17 cellular contexts compared by ENCODE assay signal in genomic region chr2:229835601-229836283, GRCh38.
A peak's percentile ranks its signal among the peaks of the same experiment; 100 is the strongest.
DNase-seq lines count a peak whose midpoint lies in the region; ATAC-seq and TF ChIP-seq lines count a peak whose summit lies in the region.
"Had no signal": no experiment of that assay in that cellular context is flagged by ENCODE, and none has a peak within 500 bp of the region (broad histone marks: within the 10 kb centered on the region; RNA-seq: fewer than 3 reads in every experiment).

No MANE protein-coding gene starts in this region.

- no peaks in the 10 kb centered on the region for H3K9me3 ChIP-seq in mesenchymal stem cell (ENCODE audit: control insufficient read depth, low read length)
- H3K9me3 ChIP-seq: A549 had no signal

- no peak overlapping the region for H4K91ac ChIP-seq in mesenchymal stem cell (ENCODE audit: low read length)

- H3K9ac ChIP-seq in mesenchymal stem cell (ENCODE audit: low read length): no peak overlapping the region

- DNase-seq in activated CD4-positive, alpha-beta T cell treated with anti-CD3 and anti-CD28 coated beads, Interleukin-2, amount 10 ng/mL, durations not matched to agents 24 days and 14 days: no peak
- no peak for DNase-seq in activated CD4-positive, alpha-beta T cell treated with anti-CD3 and anti-CD28 coated beads, Interleukin-2, amount 50 U/mL, for 4 hours
- DNase-seq in GM04504 (ENCODE audit: low read depth) (peak; percentile 52), amniotic epithelial cell (ENCODE audit: low read depth) (peak; percentile 65), mesenchymal stem cell (peak; percentile 95), NCI-H2029 treated with DMSO at 0.1 percent for 48 hours (lab: John Stamatoyannopoulos, UW) (no peak), CD14-positive monocyte (ENCODE audit: low spot score) (no peak)
- DNase-seq: dorsolateral prefrontal cortex, H7, left colon, NCI-H524 treated with DMSO at 0.1 percent for 48 hours, nephron progenitor cell had no signal

- no peak overlapping the region for H3K14ac ChIP-seq in mesenchymal stem cell (ENCODE audit: low read length in 2 of 2)

- no peak overlapping the region for H3K4me2 ChIP-seq in mesenchymal stem cell (ENCODE audit: low read length, poor library complexity, severe bottlenecking)
- H3K4me2 ChIP-seq: A549 had no signal

- no peak overlapping the region for H3K18ac ChIP-seq in mesenchymal stem cell (ENCODE audit: low read depth in 1 of 2, low read length in 2 of 2)

- H3K27ac Mint-ChIP-seq in activated CD4-positive, alpha-beta T cell treated with anti-CD3 and anti-CD28 coated beads, Interleukin-2, amount 10 ng/mL, durations not matched to agents 24 days and 14 days: no peak overlapping the region
- H3K27ac Mint-ChIP-seq in CD14-positive monocyte: no peak overlapping the region
- H3K27ac Mint-ChIP-seq: nephron progenitor cell, type B pancreatic cell had no signal

- peak overlapping the region; percentile 52 for H3K4me3 Mint-ChIP-seq in activated CD4-positive, alpha-beta T cell treated with anti-CD3 and anti-CD28 coated beads, Interleukin-2, amount 10 ng/mL, durations not matched to agents 24 days and 14 days
- H3K4me3 Mint-ChIP-seq in CD14-positive monocyte: no peak overlapping the region
- H3K4me3 Mint-ChIP-seq: nephron progenitor cell, type B pancreatic cell had no signal

- H2AK5ac ChIP-seq in mesenchymal stem cell (ENCODE audit: low read length, severe bottlenecking): no peak overlapping the region

- peaks cover 16% of the 10 kb centered on the region for H3K79me1 ChIP-seq in mesenchymal stem cell (replicated peaks; ENCODE audit: low read length, poor library complexity, severe bottlenecking)

- peaks cover 53% of the 10 kb centered on the region for H3K36me3 Mint-ChIP-seq in activated CD4-positive, alpha-beta T cell treated with anti-CD3 and anti-CD28 coated beads, Interleukin-2, amount 10 ng/mL, durations not matched to agents 24 days and 14 days (ENCODE audit: low read depth)
- H3K36me3 Mint-ChIP-seq in CD14-positive monocyte: peaks cover 67 to 81% of the 10 kb centered on the region in 2 donors

- no CpG with 5 or more reads among the region's 3 CpGs for WGBS in mesenchymal stem cell

- H2BK5ac ChIP-seq in mesenchymal stem cell (ENCODE audit: low read depth, low read length, poor library complexity, severe bottlenecking): no peak overlapping the region

- H3K36me3 ChIP-seq in mesenchymal stem cell (ENCODE audit: control insufficient read depth in 1 of 2, insufficient read depth in 2 of 2, low read depth in 1 of 2, low read length in 2 of 2): peaks cover 18 to 78% of the 10 kb centered on the region in 2 experiments

- no peaks in the 10 kb centered on the region for H3K27me3 Mint-ChIP-seq in activated CD4-positive, alpha-beta T cell treated with anti-CD3 and anti-CD28 coated beads, Interleukin-2, amount 10 ng/mL, durations not matched to agents 24 days and 14 days
- peaks cover 0 to under 1% (median 0%) of the 10 kb centered on the region in 3 donors for H3K27me3 Mint-ChIP-seq in CD14-positive monocyte (ENCODE audit: low read depth in 3 of 3)
- H3K27me3 Mint-ChIP-seq: type B pancreatic cell had no signal

- no peak overlapping the region for H2BK120ac ChIP-seq in mesenchymal stem cell (ENCODE audit: low read depth, low read length)

- no peak overlapping the region for H2BK15ac ChIP-seq in mesenchymal stem cell (ENCODE audit: low read depth, poor library complexity, severe bottlenecking)

- peaks cover 31% of the 10 kb centered on the region for H3K4me1 Mint-ChIP-seq in activated CD4-positive, alpha-beta T cell treated with anti-CD3 and anti-CD28 coated beads, Interleukin-2, amount 10 ng/mL, durations not matched to agents 24 days and 14 days
- H3K4me1 Mint-ChIP-seq in CD14-positive monocyte: no peaks in the 10 kb centered on the region
- H3K4me1 Mint-ChIP-seq: nephron progenitor cell had no signal

- H2AFZ ChIP-seq in mesenchymal stem cell (ENCODE audit: low read depth, low read length): no peak overlapping the region

- ATAC-seq in HG03520 (IDR thresholded peaks at IDR 0.05; ENCODE audit: unreplicated experiment): no peak
- ATAC-seq: A549, left colon, Right ventricle myocardium inferior had no signal

- H3K27ac ChIP-seq in mesenchymal stem cell (ENCODE audit: low read length, poor library complexity, severe bottlenecking): no peak overlapping the region
- H3K27ac ChIP-seq: A549, skin epidermis had no signal

- peaks cover 6% of the 10 kb centered on the region for H3K4me1 ChIP-seq in mesenchymal stem cell (ENCODE audit: control insufficient read depth, insufficient read depth, low read depth, low read length)
- H3K4me1 ChIP-seq: A549 had no signal

- H3K4ac ChIP-seq in mesenchymal stem cell (ENCODE audit: low read depth in 1 of 2, low read length in 2 of 2): no peak overlapping the region

- no peak overlapping the region for H3K4me3 ChIP-seq in mesenchymal stem cell (ENCODE audit: insufficient read depth in 1 of 2, low read depth in 1 of 2, low read length in 2 of 2)
- H3K4me3 ChIP-seq: A549, skin epidermis had no signal

- H3K9me3 Mint-ChIP-seq in activated CD4-positive, alpha-beta T cell treated with anti-CD3 and anti-CD28 coated beads, Interleukin-2, amount 10 ng/mL, durations not matched to agents 24 days and 14 days: no peaks in the 10 kb centered on the region
- no peaks in the 10 kb centered on the region for H3K9me3 Mint-ChIP-seq in CD14-positive monocyte
- H3K9me3 Mint-ChIP-seq: nephron progenitor cell, type B pancreatic cell had no signal

- H3K23ac ChIP-seq in mesenchymal stem cell (ENCODE audit: low read length in 2 of 2): no peak overlapping the region

- intact Hi-C loops in activated CD4-positive, alpha-beta T cell treated with anti-CD3 and anti-CD28 coated beads, Interleukin-2, amount 10 ng/mL, durations not matched to agents 24 days and 14 days (cut with micrococcal nuclease): loop anchor here (1.0 kb wide), 1 partner anchor 25 kb away; no protein-coding TSS in a partner anchor
- intact Hi-C loops in CD14-positive monocyte (cut with micrococcal nuclease): no loop called here

- no peaks in the 10 kb centered on the region for H3K27me3 ChIP-seq in mesenchymal stem cell (ENCODE audit: control insufficient read depth in 1 of 2, insufficient read depth in 1 of 2, low read length in 2 of 2)
- H3K27me3 ChIP-seq: dorsolateral prefrontal cortex had no signal

- no peak for TF ChIP-seq CTCF in CD14-positive monocyte (IDR thresholded peaks at IDR 0.05)

- no peak overlapping the region for H2BK12ac ChIP-seq in mesenchymal stem cell (ENCODE audit: low read length in 2 of 2)

- no peak overlapping the region for H4K8ac ChIP-seq in mesenchymal stem cell (ENCODE audit: low read length)

Comparison
In these comparisons a context has a peak if more than half of its experiments do, and no peak if none do; other contexts are left out.
1. DNase-seq: peak in GM04504 (single experiment), amniotic epithelial cell (single experiment) and mesenchymal stem cell (single experiment); none in activated CD4-positive, alpha-beta T cell treated with anti-CD3 and anti-CD28 coated beads, Interleukin-2, amount 10 ng/mL, durations not matched to agents 24 days and 14 days (single experiment), activated CD4-positive, alpha-beta T cell treated with anti-CD3 and anti-CD28 coated beads, Interleukin-2, amount 50 U/mL, for 4 hours (0 of 2), NCI-H2029 treated with DMSO at 0.1 percent for 48 hours (single experiment) and CD14-positive monocyte (single experiment).